In genomic region chr10:103678104-103678526, GRCh38 we compare ENCODE assay signal across 8 cellular contexts.
DNase-seq lines count a peak whose midpoint lies in the region; ATAC-seq, FAIRE-seq and TF ChIP-seq lines count a peak whose summit lies in the region.

No MANE protein-coding gene starts in this region.

- WGBS in prostate gland, result 13% methylated on average over 16 of the region's 16 CpGs

- intact Hi-C loops in activated naive CD4-positive, alpha-beta T cell treated with anti-CD3 and anti-CD28 coated beads for 36 hours (cut with micrococcal nuclease), result loop anchor here (1.0 kb wide), 3 partner anchors 10 to 18 kb away; no protein-coding TSS in a partner anchor
- intact Hi-C loops in prostate gland (cut with DNase I) (no loop called here), upper lobe of right lung (cut with DNase I) (no loop called here)

- peak; percentile 85 for ATAC-seq in HG02610 (IDR thresholded peaks at IDR 0.05; ENCODE audit: unreplicated experiment)
- ATAC-seq in upper lobe of right lung, result peak; percentile 71

- H3K36me3 ChIP-seq in Peyer's patch (no peaks in the 10 kb centered on the region), prostate gland (no peaks in the 10 kb centered on the region), upper lobe of right lung (no peaks in the 10 kb centered on the region)

- DNase-seq in GM12891 (ENCODE audit: insufficient read length, low spot score) (peak; percentile 91), Peyer's patch (peak in 2 of 3 donors; percentile 89 to 93), glutamatergic neuron (peak; percentile 84), prostate gland (ENCODE audit: low spot score) (peak; percentile 59), upper lobe of right lung (no peak), NCI-H2107 treated with DMSO at 0.1 percent for 48 hours (lab: John Stamatoyannopoulos, UW; ENCODE audit: unreplicated experiment) (no peak)
- DNase-seq in activated naive CD4-positive, alpha-beta T cell treated with anti-CD3 and anti-CD28 coated beads for 36 hours, result peak; percentile 95

- no peaks in the 10 kb centered on the region for H3K9me3 Mint-ChIP-seq in activated naive CD4-positive, alpha-beta T cell treated with anti-CD3 and anti-CD28 coated beads for 36 hours
- peaks cover 14% of the 10 kb centered on the region for H3K9me3 Mint-ChIP-seq in glutamatergic neuron (ENCODE audit: unreplicated experiment)

- H3K9me3 ChIP-seq in Peyer's patch (no peaks in the 10 kb centered on the region), prostate gland (no peaks in the 10 kb centered on the region), upper lobe of right lung (no peaks in the 10 kb centered on the region)

- TF ChIP-seq CTCF in Peyer's patch (IDR thresholded peaks at IDR 0.05) (no peak), glutamatergic neuron (IDR thresholded peaks at IDR 0.05; ENCODE audit: partially characterized antibody, unreplicated experiment) (no peak), prostate gland (IDR thresholded peaks at IDR 0.05) (no peak), upper lobe of right lung (IDR thresholded peaks at IDR 0.05) (no peak)

- H3K4me1 ChIP-seq in Peyer's patch (peaks cover 0 to 32% (median 15%) of the 10 kb centered on the region in 4 donors), prostate gland (replicated peaks) (peaks cover 3% of the 10 kb centered on the region), upper lobe of right lung (peaks cover 24% of the 10 kb centered on the region)

- peak overlapping the region; percentile 87 for H3K27ac Mint-ChIP-seq in activated naive CD4-positive, alpha-beta T cell treated with anti-CD3 and anti-CD28 coated beads for 36 hours
- H3K27ac Mint-ChIP-seq in glutamatergic neuron (ENCODE audit: unreplicated experiment), result peak overlapping the region; percentile 84

- peaks cover 16% of the 10 kb centered on the region for H3K4me1 Mint-ChIP-seq in activated naive CD4-positive, alpha-beta T cell treated with anti-CD3 and anti-CD28 coated beads for 36 hours (ENCODE audit: low read depth)
- H3K4me1 Mint-ChIP-seq in glutamatergic neuron (ENCODE audit: low read depth, unreplicated experiment), result peaks cover 14% of the 10 kb centered on the region

- peak overlapping the region; percentile 54 to 87 (median 78) for H3K27ac ChIP-seq in Peyer's patch
- peak overlapping the region; percentile 69 for H3K27ac ChIP-seq in prostate gland
- peak overlapping the region; percentile 76 for H3K27ac ChIP-seq in upper lobe of right lung

- FAIRE-seq in GM12891 (lab: Jason Lieb, UNC), result peak; percentile 98

- peak; percentile 69; the same call in 1 of the 2 replicates for TF ChIP-seq POLR2A in GM12891 (IDR thresholded peaks at IDR 0.05; ENCODE audit: low read depth, low read length)
- no peak for TF ChIP-seq POLR2A in Peyer's patch (IDR thresholded peaks at IDR 0.05)
- no peak for TF ChIP-seq POLR2A in prostate gland (IDR thresholded peaks at IDR 0.05)

- H3K36me3 Mint-ChIP-seq in activated naive CD4-positive, alpha-beta T cell treated with anti-CD3 and anti-CD28 coated beads for 36 hours (ENCODE audit: low read depth), result no peaks in the 10 kb centered on the region
- no peaks in the 10 kb centered on the region for H3K36me3 Mint-ChIP-seq in glutamatergic neuron (ENCODE audit: unreplicated experiment)

- H3K4me3 Mint-ChIP-seq in activated naive CD4-positive, alpha-beta T cell treated with anti-CD3 and anti-CD28 coated beads for 36 hours, result peak overlapping the region; percentile 79
- H3K4me3 Mint-ChIP-seq in glutamatergic neuron (ENCODE audit: unreplicated experiment), result peak overlapping the region; percentile 70

- no peaks in the 10 kb centered on the region for H3K27me3 ChIP-seq in Peyer's patch
- no peaks in the 10 kb centered on the region for H3K27me3 ChIP-seq in prostate gland (replicated peaks; ENCODE audit: insufficient read depth)
- no peaks in the 10 kb centered on the region for H3K27me3 ChIP-seq in upper lobe of right lung

- no peaks in the 10 kb centered on the region for H3K27me3 Mint-ChIP-seq in activated naive CD4-positive, alpha-beta T cell treated with anti-CD3 and anti-CD28 coated beads for 36 hours (ENCODE audit: low read depth)
- H3K27me3 Mint-ChIP-seq in glutamatergic neuron (ENCODE audit: unreplicated experiment), result peaks cover 7% of the 10 kb centered on the region

- CTCF ChIA-PET in activated naive CD4-positive, alpha-beta T cell treated with anti-CD3 and anti-CD28 coated beads for 36 hours (lab: Charles Lee), result interaction anchor here (0.7 to 1.4 kb wide), 7 partner anchors 9 to 210 kb away, joined by 3 to 13 read pairs (median 4); no protein-coding TSS in a partner anchor

- peak overlapping the region; percentile 17 to 40 (median 24) for H3K4me3 ChIP-seq in Peyer's patch
- no peak overlapping the region for H3K4me3 ChIP-seq in prostate gland
- peak overlapping the region; percentile 29 for H3K4me3 ChIP-seq in upper lobe of right lung

TF ChIP-seq in GM12891, 5 proteins besides CTCF, POLR2A, EP300 and RAD21:
- TF ChIP-seq POU2F2 (IDR thresholded peaks at IDR 0.05; ENCODE audit: low read depth, low read length) (no peak; the same call in 1 of the 2 replicates), TAF1 (IDR thresholded peaks at IDR 0.05; ENCODE audit: low read depth, low read length) (0 out of 2 replicates have a peak, but pooled peaks have one; percentile 33), PAX5 (IDR thresholded peaks at IDR 0.05; ENCODE audit: insufficient read depth, low read length, severe bottlenecking) (no peak), POLR2AphosphoS5 (IDR thresholded peaks at IDR 0.05; ENCODE audit: low read depth, low read length) (peak; percentile 49; the same call in 1 of the 2 replicates), SPI1 (IDR thresholded peaks at IDR 0.05; ENCODE audit: low read depth, low read length) (no peak)
TF ChIP-seq in GM12891: peak in this region for 2.

Comparison
In these comparisons a context has a peak if more than half of its experiments do, and no peak if none do; other contexts are left out.
1. DNase-seq: peak in GM12891 (single experiment), Peyer's patch (2 of 3), activated naive CD4-positive, alpha-beta T cell treated with anti-CD3 and anti-CD28 coated beads for 36 hours (single experiment), glutamatergic neuron (single experiment) and prostate gland (single experiment); none in upper lobe of right lung (single experiment) and NCI-H2107 treated with DMSO at 0.1 percent for 48 hours (single experiment).
2. H3K4me3 ChIP-seq: peak in Peyer's patch (4 of 4) and upper lobe of right lung (single experiment); none in prostate gland (0 of 2).
3. Peak in every context shown above with its lines, with median percentiles within 50 percentile points of each other: H3K27ac ChIP-seq.